In genomic region chr3:126964261-126964660, GRCh38 we compare ENCODE assay signal across 28 cellular contexts.
"Had no signal": no experiment of that assay in that cellular context is flagged by ENCODE, and none has a peak within 500 bp of the region (broad histone marks: within the 10 kb centered on the region; RNA-seq: fewer than 3 reads in every experiment).

No MANE protein-coding gene starts in this region.

- H3K36me3 ChIP-seq: cardiac muscle cell, neutrophil, ovary, right atrium auricular region, tibial artery, vagina had no signal

- DNase-seq: activated B cell treated with CpG ODN at 0.5 μM for 24 hours; activated CD4-positive, alpha-beta T cell treated with anti-CD3 and anti-CD28 coated beads for 36 hours; activated CD4-positive, alpha-beta T cell treated with anti-CD3 and anti-CD28 coated beads, Interleukin-2, amount 50 U/mL, for 4 hours; activated effector memory CD4-positive, alpha-beta T cell treated with Interleukin-2 at 50 U/mL for 16 hours; activated naive CD4-positive, alpha-beta T cell treated with anti-CD3 and anti-CD28 coated beads for 36 hours; activated naive CD8-positive, alpha-beta T cell treated with anti-CD3 and anti-CD28 coated beads, Interleukin-2, amount 10 ng/mL, durations not matched to agents 7 days and 5 days; activated T-cell treated with anti-CD3 and anti-CD28 coated beads, Interleukin-2, amount 50 U/mL, for 72 hours; amniotic stem cell; effector CD4-positive, alpha-beta T cell; foreskin fibroblast; mammary epithelial cell; stimulated activated CD4-positive, alpha-beta T cell treated with anti-CD3 and anti-CD28 coated beads, Interleukin-1b, Interleukin-23, amount 100 ng/mL, for 48 hours; stimulated activated naive CD8-positive, alpha-beta T cell treated with anti-CD3 and anti-CD28 coated beads, Interleukin-15, amount 100 ng/mL, for 72 hours; T1000 had no signal

- H3K9me3 Mint-ChIP-seq: activated B cell treated with CpG ODN at 0.5 μM for 24 hours; activated naive CD4-positive, alpha-beta T cell treated with anti-CD3 and anti-CD28 coated beads for 36 hours; activated naive CD8-positive, alpha-beta T cell treated with anti-CD3 and anti-CD28 coated beads, Interleukin-2, amount 10 ng/mL, durations not matched to agents 7 days and 5 days; activated T-cell treated with anti-CD3 and anti-CD28 coated beads, Interleukin-2, amount 50 U/mL, for 72 hours; dendritic cell treated with granulocyte-macrophage colony-stimulating factor and Interleukin-4, amounts not matched to agents 40 ng/mL and 50 ng/mL, for 4 days; mesothelial cell of epicardium; naive thymus-derived CD8-positive, alpha-beta T cell; stimulated activated naive CD8-positive, alpha-beta T cell treated with anti-CD3 and anti-CD28 coated beads, Interleukin-15, amount 100 ng/mL, for 72 hours; T-helper 1 cell treated with Interleukin-12 subunit alpha and Interleukin-12 subunit beta and Interleukin-4 antibody, amounts not matched to agents 30 μg/mL and 1 μg/mL, for 36 hours had no signal

- H3K27me3 ChIP-seq: cardiac muscle cell, ovary, right atrium auricular region, tibial artery, vagina had no signal

- H3K4me1 Mint-ChIP-seq: activated CD4-positive, alpha-beta T cell treated with anti-CD3 and anti-CD28 coated beads for 36 hours; stimulated activated naive CD8-positive, alpha-beta T cell treated with anti-CD3 and anti-CD28 coated beads, Interleukin-15, amount 100 ng/mL, for 72 hours had no signal

- H3K4me3 ChIP-seq: cardiac muscle cell, ovary, psoas muscle, right atrium auricular region, tibial artery, vagina had no signal

- H3K27ac ChIP-seq: cardiac muscle cell, neutrophil, ovary, psoas muscle, right atrium auricular region, tibial artery, vagina had no signal

- H3K36me3 Mint-ChIP-seq: activated naive CD8-positive, alpha-beta T cell treated with anti-CD3 and anti-CD28 coated beads, Interleukin-2, amount 10 ng/mL, durations not matched to agents 7 days and 5 days had no signal

- H3K27me3 Mint-ChIP-seq: activated CD4-positive, alpha-beta T cell treated with anti-CD3 and anti-CD28 coated beads for 36 hours; stimulated activated naive CD8-positive, alpha-beta T cell treated with anti-CD3 and anti-CD28 coated beads, Interleukin-15, amount 100 ng/mL, for 72 hours had no signal

- H3K9me3 ChIP-seq: neutrophil, ovary, psoas muscle, right atrium auricular region, tibial artery, vagina had no signal

- H3K4me3 Mint-ChIP-seq: activated B cell treated with CpG ODN at 0.5 μM for 24 hours; activated CD4-positive, alpha-beta T cell treated with anti-CD3 and anti-CD28 coated beads for 36 hours; activated naive CD4-positive, alpha-beta T cell treated with anti-CD3 and anti-CD28 coated beads for 36 hours; activated naive CD8-positive, alpha-beta T cell treated with anti-CD3 and anti-CD28 coated beads, Interleukin-2, amount 10 ng/mL, durations not matched to agents 7 days and 5 days; activated T-cell treated with anti-CD3 and anti-CD28 coated beads, Interleukin-2, amount 50 U/mL, for 72 hours; dendritic cell treated with granulocyte-macrophage colony-stimulating factor and Interleukin-4, amounts not matched to agents 40 ng/mL and 50 ng/mL, for 4 days; mesothelial cell of epicardium; naive thymus-derived CD8-positive, alpha-beta T cell; stimulated activated naive CD8-positive, alpha-beta T cell treated with anti-CD3 and anti-CD28 coated beads, Interleukin-15, amount 100 ng/mL, for 72 hours; T-helper 1 cell treated with Interleukin-12 subunit alpha and Interleukin-12 subunit beta and Interleukin-4 antibody, amounts not matched to agents 30 μg/mL and 1 μg/mL, for 36 hours had no signal

- FAIRE-seq: endometrium, kidney had no signal

- ATAC-seq: activated CD4-positive, alpha-beta T cell treated with anti-CD3 and anti-CD28 coated beads for 36 hours; activated T-cell treated with anti-CD3 and anti-CD28 coated beads, Interleukin-2, amount 50 U/mL, for 72 hours; left ventricle myocardium superior; naive thymus-derived CD8-positive, alpha-beta T cell; psoas muscle; stimulated activated naive CD8-positive, alpha-beta T cell treated with anti-CD3 and anti-CD28 coated beads, Interleukin-15, amount 100 ng/mL, for 72 hours had no signal

- H3K27ac Mint-ChIP-seq: activated B cell treated with CpG ODN at 0.5 μM for 24 hours; activated CD4-positive, alpha-beta T cell treated with anti-CD3 and anti-CD28 coated beads for 36 hours; activated naive CD4-positive, alpha-beta T cell treated with anti-CD3 and anti-CD28 coated beads for 36 hours; activated naive CD8-positive, alpha-beta T cell treated with anti-CD3 and anti-CD28 coated beads, Interleukin-2, amount 10 ng/mL, durations not matched to agents 7 days and 5 days; activated T-cell treated with anti-CD3 and anti-CD28 coated beads, Interleukin-2, amount 50 U/mL, for 72 hours; dendritic cell treated with granulocyte-macrophage colony-stimulating factor and Interleukin-4, amounts not matched to agents 40 ng/mL and 50 ng/mL, for 4 days; mesothelial cell of epicardium; stimulated activated naive CD8-positive, alpha-beta T cell treated with anti-CD3 and anti-CD28 coated beads, Interleukin-15, amount 100 ng/mL, for 72 hours; T-helper 1 cell treated with Interleukin-12 subunit alpha and Interleukin-12 subunit beta and Interleukin-4 antibody, amounts not matched to agents 30 μg/mL and 1 μg/mL, for 36 hours had no signal
